Comparison of ENCODE assay signal across 16 cellular contexts in genomic region chr7:71636329-71636728, GRCh38.
DNase-seq lines count a peak whose midpoint lies in the region; ATAC-seq and TF ChIP-seq lines count a peak whose summit lies in the region.
"Had no signal": no experiment of that assay in that cellular context is flagged by ENCODE, and none has a peak within 500 bp of the region (broad histone marks: within the 10 kb centered on the region; RNA-seq: fewer than 3 reads in every experiment).

No MANE protein-coding gene starts in this region.

- ATAC-seq in HG02623 (IDR thresholded peaks at IDR 0.05; ENCODE audit: unreplicated experiment) = no peak
- ATAC-seq in activated CD8-positive, alpha-beta memory T cell treated with anti-CD3 and anti-CD28 coated beads, Interleukin-2, amount 10 ng/mL, durations not matched to agents 7 days and 5 days = no peak

- peaks cover 3% of the 10 kb centered on the region for H3K27me3 Mint-ChIP-seq in nephron progenitor cell (ENCODE audit: low read depth, poor library complexity)
- H3K27me3 Mint-ChIP-seq in activated CD8-positive, alpha-beta memory T cell treated with anti-CD3 and anti-CD28 coated beads, Interleukin-2, amount 10 ng/mL, durations not matched to agents 7 days and 5 days = no peaks in the 10 kb centered on the region

- H3K4me1 Mint-ChIP-seq in nephron progenitor cell = peaks cover 36% of the 10 kb centered on the region
- no peaks in the 10 kb centered on the region for H3K4me1 Mint-ChIP-seq in activated CD8-positive, alpha-beta memory T cell treated with anti-CD3 and anti-CD28 coated beads, Interleukin-2, amount 10 ng/mL, durations not matched to agents 7 days and 5 days

- H3K36me3 Mint-ChIP-seq in nephron progenitor cell (ENCODE audit: low read depth) = no peaks in the 10 kb centered on the region
- no peaks in the 10 kb centered on the region for H3K36me3 Mint-ChIP-seq in activated CD8-positive, alpha-beta memory T cell treated with anti-CD3 and anti-CD28 coated beads, Interleukin-2, amount 10 ng/mL, durations not matched to agents 7 days and 5 days
- H3K36me3 Mint-ChIP-seq: brain had no signal

- TF ChIP-seq CTCF in nephron progenitor cell (IDR thresholded peaks at IDR 0.05) = no peak

- H3K27ac Mint-ChIP-seq in nephron progenitor cell = peak overlapping the region; percentile 56
- H3K27ac Mint-ChIP-seq in activated CD8-positive, alpha-beta memory T cell treated with anti-CD3 and anti-CD28 coated beads, Interleukin-2, amount 10 ng/mL, durations not matched to agents 7 days and 5 days = no peak overlapping the region

- CTCF ChIA-PET in activated CD8-positive, alpha-beta memory T cell treated with anti-CD3 and anti-CD28 coated beads, Interleukin-2, amount 10 ng/mL, durations not matched to agents 7 days and 5 days (lab: Charles Lee) = no interaction called here

- DNase-seq in H4 (ENCODE audit: low spot score) (peak; percentile 66), NCI-H774 (lab: John Stamatoyannopoulos, UW) (peak; percentile 17), globus pallidus (ENCODE audit: low spot score) (peak; percentile 29), nephron progenitor cell (no peak), NCI-H1092 treated with DMSO at 0.1 percent for 48 hours (lab: John Stamatoyannopoulos, UW) (no peak), NCI-H226 (no peak)
- DNase-seq in activated CD8-positive, alpha-beta memory T cell treated with anti-CD3 and anti-CD28 coated beads, Interleukin-2, amount 10 ng/mL, durations not matched to agents 7 days and 5 days = no peak
- DNase-seq: DND-41; effector CD8-positive, alpha-beta T cell; KG1; NCI-H146; NCI-H524; PC-9; stimulated activated CD4-positive, alpha-beta T cell treated with anti-CD3 and anti-CD28 coated beads, Interleukin-15, amount 100 ng/mL, for 24 hours had no signal

- no peaks in the 10 kb centered on the region for H3K9me3 Mint-ChIP-seq in nephron progenitor cell
- peaks cover 10% of the 10 kb centered on the region for H3K9me3 Mint-ChIP-seq in activated CD8-positive, alpha-beta memory T cell treated with anti-CD3 and anti-CD28 coated beads, Interleukin-2, amount 10 ng/mL, durations not matched to agents 7 days and 5 days (ENCODE audit: low read depth)

- H3K4me3 Mint-ChIP-seq in nephron progenitor cell = no peak overlapping the region
- H3K4me3 Mint-ChIP-seq in activated CD8-positive, alpha-beta memory T cell treated with anti-CD3 and anti-CD28 coated beads, Interleukin-2, amount 10 ng/mL, durations not matched to agents 7 days and 5 days = no peak overlapping the region
- H3K4me3 Mint-ChIP-seq: brain had no signal

Comparison
In these comparisons a context has a peak if more than half of its experiments do, and no peak if none do; other contexts are left out.
1. DNase-seq: peak in H4 (single experiment), NCI-H774 (single experiment) and globus pallidus (single experiment); none in nephron progenitor cell (single experiment), activated CD8-positive, alpha-beta memory T cell treated with anti-CD3 and anti-CD28 coated beads, Interleukin-2, amount 10 ng/mL, durations not matched to agents 7 days and 5 days (single experiment), NCI-H1092 treated with DMSO at 0.1 percent for 48 hours (single experiment) and NCI-H226 (single experiment).